Comparison of ENCODE assay signal across 13 cellular contexts in the genomic region with DNA sequence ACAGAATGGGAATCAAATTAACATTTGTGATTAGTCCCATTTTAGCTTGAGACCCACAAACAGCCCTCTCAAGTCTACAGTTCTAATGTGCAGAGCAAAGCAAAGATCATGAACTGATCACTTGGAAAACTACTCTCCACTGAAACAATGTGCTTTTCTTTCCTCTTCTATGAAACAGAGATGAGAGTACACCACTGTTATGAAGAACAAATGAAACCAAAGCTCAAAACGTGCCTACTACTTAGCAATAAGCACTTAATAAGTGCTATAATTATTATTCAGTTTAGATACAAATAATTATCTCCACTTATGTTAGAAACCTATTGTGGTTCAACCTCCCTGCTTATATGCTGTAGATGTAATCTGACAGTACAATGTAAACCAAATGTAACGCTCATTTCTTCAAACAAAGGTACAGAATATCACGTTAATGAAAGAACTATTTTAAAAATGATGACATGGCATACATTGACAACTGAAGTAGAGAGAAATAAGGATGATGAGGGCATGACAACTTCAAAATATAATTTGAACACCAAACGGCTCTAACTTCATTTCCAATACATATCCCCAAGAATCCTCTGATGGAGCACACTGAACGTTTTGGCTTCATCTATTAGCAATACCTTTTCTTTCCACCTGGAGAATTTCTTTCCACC. TPM values are rescaled to one million over a fixed set of nuclear protein-coding genes. Genes with fewer than 3 reads are reported as not detected.
DNase-seq lines count a peak whose midpoint lies in the region; ATAC-seq and TF ChIP-seq lines count a peak whose summit lies in the region.
"Had no signal": no experiment of that assay in that cellular context is flagged by ENCODE, and none has a peak within 500 bp of the region (broad histone marks: within the 10 kb centered on the region; RNA-seq: fewer than 3 reads in every experiment).

No MANE protein-coding gene starts in this region.

- H3K4me1 Mint-ChIP-seq in chondrocyte (ENCODE audit: low read depth), result peaks cover 40% of the 10 kb centered on the region
- H3K4me1 Mint-ChIP-seq in activated CD8-positive, alpha-beta memory T cell treated with anti-CD3 and anti-CD28 coated beads, Interleukin-2, amount 10 ng/mL, durations not matched to agents 7 days and 5 days, result peaks cover 50% of the 10 kb centered on the region

- CTCF ChIA-PET in HCT116 (lab: Charles Lee), result interaction anchor here (1.5 kb wide), 1 partner anchor 13 kb away, joined by 12 read pairs; no protein-coding TSS in a partner anchor
- CTCF ChIA-PET in activated CD8-positive, alpha-beta memory T cell treated with anti-CD3 and anti-CD28 coated beads, Interleukin-2, amount 10 ng/mL, durations not matched to agents 7 days and 5 days (lab: Charles Lee), result interaction anchor here (1.1 to 2.2 kb wide), 2 partner anchors 11 to 13 kb away, joined by 5 to 12 read pairs; no protein-coding TSS in a partner anchor

- H2AFZ ChIP-seq in HCT116 (ENCODE audit: low read depth, low read length, poor library complexity, severe bottlenecking), result no peak overlapping the region

- no peak for TF ChIP-seq POLR2A in HCT116 (IDR thresholded peaks at IDR 0.05; ENCODE audit: borderline replicate concordance, extremely low read depth, insufficient read depth, insufficient read length)

- no peak for ATAC-seq in HCT116
- no peak for ATAC-seq in activated CD8-positive, alpha-beta memory T cell treated with anti-CD3 and anti-CD28 coated beads, Interleukin-2, amount 10 ng/mL, durations not matched to agents 7 days and 5 days
- ATAC-seq in HG03135 (IDR thresholded peaks at IDR 0.05; ENCODE audit: unreplicated experiment), result no peak

- peaks cover 93% of the 10 kb centered on the region for H3K79me2 ChIP-seq in HCT116 (ENCODE audit: insufficient read depth, low read length)

- no peaks in the 10 kb centered on the region for H3K27me3 Mint-ChIP-seq in chondrocyte (ENCODE audit: low read depth)
- no peaks in the 10 kb centered on the region for H3K27me3 Mint-ChIP-seq in activated CD8-positive, alpha-beta memory T cell treated with anti-CD3 and anti-CD28 coated beads, Interleukin-2, amount 10 ng/mL, durations not matched to agents 7 days and 5 days
- H3K27me3 Mint-ChIP-seq: activated CD4-positive, alpha-beta memory T cell treated with anti-CD3 and anti-CD28 coated beads for 36 hours had no signal

- intact Hi-C loops in HCT116 (cut with micrococcal nuclease), result no loop called here

- BruUV-seq in HCT116 (replicated peaks; lab: Mats Ljungman, UMichigan), result no TSS peak

- H3K9me3 Mint-ChIP-seq in chondrocyte (ENCODE audit: low read depth), result no peaks in the 10 kb centered on the region
- no peaks in the 10 kb centered on the region for H3K9me3 Mint-ChIP-seq in activated CD8-positive, alpha-beta memory T cell treated with anti-CD3 and anti-CD28 coated beads, Interleukin-2, amount 10 ng/mL, durations not matched to agents 7 days and 5 days (ENCODE audit: low read depth)
- H3K9me3 Mint-ChIP-seq: activated CD4-positive, alpha-beta memory T cell treated with anti-CD3 and anti-CD28 coated beads for 36 hours had no signal

- TF ChIP-seq RAD21 in HCT116 (IDR thresholded peaks at IDR 0.05; ENCODE audit: low read depth), result no peak

- H4K20me1 ChIP-seq in HCT116 (ENCODE audit: insufficient read depth), result peaks cover 22% of the 10 kb centered on the region; the same call in 1 of the 2 replicates

- RAD21 ChIA-PET in HCT116 (lab: Charles Lee; ENCODE audit: low non-redundant PET in 1 of 2, low total read pairs in 2 of 2, uncharacterized antibody in 2 of 2, unreplicated experiment in 2 of 2), result no interaction called here

- H3K27ac Mint-ChIP-seq in chondrocyte (ENCODE audit: unreplicated experiment), result peak overlapping the region; percentile 45
- H3K27ac Mint-ChIP-seq in activated CD8-positive, alpha-beta memory T cell treated with anti-CD3 and anti-CD28 coated beads, Interleukin-2, amount 10 ng/mL, durations not matched to agents 7 days and 5 days, result no peak overlapping the region
- H3K27ac Mint-ChIP-seq: activated CD4-positive, alpha-beta memory T cell treated with anti-CD3 and anti-CD28 coated beads for 36 hours had no signal

- DNase-seq in AG10803 (ENCODE audit: low read depth), result no peak
- no peak for DNase-seq in HCT116 (ENCODE audit: low read depth, low spot score)
- DNase-seq in chondrocyte (ENCODE audit: low spot score), result no peak
- DNase-seq in activated CD8-positive, alpha-beta memory T cell treated with anti-CD3 and anti-CD28 coated beads, Interleukin-2, amount 10 ng/mL, durations not matched to agents 7 days and 5 days, result no peak
- DNase-seq in activated CD8-positive, alpha-beta memory T cell treated with anti-CD3 and anti-CD28 coated beads for 24 hours, result no peak
- DNase-seq in CD1c-positive myeloid dendritic cell (ENCODE audit: extremely low spot score), result no peak
- DNase-seq: activated CD4-positive, alpha-beta memory T cell treated with anti-CD3 and anti-CD28 coated beads for 36 hours; amniotic stem cell; COR-L47; NCI-H2171 treated with DMSO at 0.1 percent for 48 hours had no signal

- POLR2A ChIA-PET in HCT116 (lab: Charles Lee), result no interaction called here

- no peaks in the 10 kb centered on the region for H3K9me2 ChIP-seq in HCT116 (ENCODE audit: insufficient read depth)

- H3K4me2 ChIP-seq in HCT116 (ENCODE audit: low read length), result peak overlapping the region; percentile 90; the same call in 1 of the 2 replicates

- no peaks in the 10 kb centered on the region for H3K9me3 ChIP-seq in HCT116 (ENCODE audit: control insufficient read depth in 1 of 2, insufficient read depth in 1 of 2, low read depth in 1 of 2, low read length in 2 of 2)
- no peaks in the 10 kb centered on the region for H3K9me3 ChIP-seq in muscle layer of duodenum (ENCODE audit: control insufficient read depth in 1 of 2, low read length in 2 of 2)
- H3K9me3 ChIP-seq: esophagus muscularis mucosa had no signal

- H3K27ac ChIP-seq in HCT116 (ENCODE audit: low read depth, low read length) (no peak overlapping the region), muscle layer of duodenum (ENCODE audit: low read length) (no peak overlapping the region)
- H3K27ac ChIP-seq: esophagus muscularis mucosa had no signal

- H3K4me3 Mint-ChIP-seq in chondrocyte (ENCODE audit: unreplicated experiment), result no peak overlapping the region
- no peak overlapping the region for H3K4me3 Mint-ChIP-seq in activated CD8-positive, alpha-beta memory T cell treated with anti-CD3 and anti-CD28 coated beads, Interleukin-2, amount 10 ng/mL, durations not matched to agents 7 days and 5 days
- H3K4me3 Mint-ChIP-seq: activated CD4-positive, alpha-beta memory T cell treated with anti-CD3 and anti-CD28 coated beads for 36 hours had no signal

- TF ChIP-seq CTCF in AG10803 (conservative IDR thresholded peaks at IDR 0.05; ENCODE audit: low read length), result no peak
- no peak for TF ChIP-seq CTCF in HCT116 (IDR thresholded peaks at IDR 0.05 in 2 of 3, conservative IDR thresholded peaks at IDR 0.05 in 1 of 3; ENCODE audit: borderline replicate concordance in 1 of 3, insufficient read depth in 1 of 3, low read depth in 2 of 3, low read length in 2 of 3)
- no peak for TF ChIP-seq CTCF in chondrocyte (IDR thresholded peaks at IDR 0.05)

- no peak overlapping the region for H3K9ac ChIP-seq in HCT116 (ENCODE audit: low read length)

- H3K4me3 ChIP-seq in AG10803 (ENCODE audit: low read length) (peak overlapping the region; percentile 96), HCT116 (replicated peaks in 1 of 2; ENCODE audit: low read depth in 1 of 2, low read length in 2 of 2) (no peak overlapping the region), muscle layer of duodenum (ENCODE audit: low read depth in 1 of 2, low read length in 2 of 2) (peak overlapping the region; percentile 92 to 95)

- peaks cover 14 to 23% of the 10 kb centered on the region in 2 experiments; a peak in 3 of 4 replicates for H3K4me1 ChIP-seq in HCT116 (ENCODE audit: control insufficient read depth in 1 of 2, insufficient read depth in 2 of 2, low read length in 2 of 2)
- H3K4me1 ChIP-seq in muscle layer of duodenum (ENCODE audit: control insufficient read depth in 1 of 2, insufficient read depth in 2 of 2, low read length in 2 of 2), result peaks cover 18 to 31% of the 10 kb centered on the region in 2 donors

- H3K36me3 Mint-ChIP-seq in chondrocyte (ENCODE audit: low read depth), result no peaks in the 10 kb centered on the region
- peaks cover 11% of the 10 kb centered on the region for H3K36me3 Mint-ChIP-seq in activated CD8-positive, alpha-beta memory T cell treated with anti-CD3 and anti-CD28 coated beads, Interleukin-2, amount 10 ng/mL, durations not matched to agents 7 days and 5 days

- H3K36me3 ChIP-seq in HCT116 (ENCODE audit: control insufficient read depth in 1 of 2, insufficient read depth in 2 of 2, low read length in 2 of 2), result peaks cover 9 to 14% of the 10 kb centered on the region in 2 experiments; a peak in 3 of 4 replicates
- no peaks in the 10 kb centered on the region for H3K36me3 ChIP-seq in muscle layer of duodenum (ENCODE audit: control insufficient read depth in 1 of 2, insufficient read depth in 2 of 2, low read length in 2 of 2)

- no peaks in the 10 kb centered on the region for H3K27me3 ChIP-seq in HCT116 (ENCODE audit: insufficient read depth, low read length)
- no peaks in the 10 kb centered on the region for H3K27me3 ChIP-seq in muscle layer of duodenum (ENCODE audit: low read depth, low read length)
- H3K27me3 ChIP-seq: esophagus muscularis mucosa had no signal

TF ChIP-seq in HCT116, 20 proteins besides CTCF, POLR2A, EP300 and RAD21 (continues in another document):
- TF ChIP-seq YY1 (IDR thresholded peaks at IDR 0.05; ENCODE audit: extremely low read depth, insufficient replicate concordance, low read depth, low read length), result no peak
- no peak for TF ChIP-seq JUND (IDR thresholded peaks at IDR 0.05)
- TF ChIP-seq SP1 (IDR thresholded peaks at IDR 0.05; ENCODE audit: low read depth), result no peak
- TF ChIP-seq EZH2 (IDR thresholded peaks at IDR 0.05), result no peak

RNA-seq across cellular contexts. Expression of gene VPS35, which starts 2.0 kb away (rescaled TPM):
- total RNA-seq in HCT116 (2021; ENCODE audit: unreplicated experiment) (115 TPM), chondrocyte (105 to 115 TPM (median 112 TPM) in 3 replicates)
- polyA plus RNA-seq in HCT116 (2012), result 24.1 and 38.5 TPM in 2 replicates
- 10 to 100 TPM; 58.8 to 87.2 TPM for total RNA-seq in activated CD8-positive, alpha-beta memory T cell treated with anti-CD3 and anti-CD28 coated beads, Interleukin-2, amount 10 ng/mL, durations not matched to agents 7 days and 5 days

RNA-seq across cellular contexts. Expression of gene ORC6, which starts 2.5 kb away (rescaled TPM):
- total RNA-seq in HCT116 (2021; ENCODE audit: unreplicated experiment) (44.7 TPM), chondrocyte (6.3 to 12.4 TPM (median 6.7 TPM) in 3 replicates)
- polyA plus RNA-seq in HCT116 (2012), result 13.7 and 16.4 TPM in 2 replicates
- total RNA-seq in activated CD8-positive, alpha-beta memory T cell treated with anti-CD3 and anti-CD28 coated beads, Interleukin-2, amount 10 ng/mL, durations not matched to agents 7 days and 5 days, result 10 to 100 TPM; 59.0 to 61.3 TPM

Comparison
In these comparisons a context has a peak if more than half of its experiments do, and no peak if none do; other contexts are left out.
1. H3K4me3 ChIP-seq: peak in AG10803 (single experiment) and muscle layer of duodenum (2 of 2); none in HCT116 (0 of 2).